1 cellular context compared by ENCODE assay signal in the genomic region with DNA sequence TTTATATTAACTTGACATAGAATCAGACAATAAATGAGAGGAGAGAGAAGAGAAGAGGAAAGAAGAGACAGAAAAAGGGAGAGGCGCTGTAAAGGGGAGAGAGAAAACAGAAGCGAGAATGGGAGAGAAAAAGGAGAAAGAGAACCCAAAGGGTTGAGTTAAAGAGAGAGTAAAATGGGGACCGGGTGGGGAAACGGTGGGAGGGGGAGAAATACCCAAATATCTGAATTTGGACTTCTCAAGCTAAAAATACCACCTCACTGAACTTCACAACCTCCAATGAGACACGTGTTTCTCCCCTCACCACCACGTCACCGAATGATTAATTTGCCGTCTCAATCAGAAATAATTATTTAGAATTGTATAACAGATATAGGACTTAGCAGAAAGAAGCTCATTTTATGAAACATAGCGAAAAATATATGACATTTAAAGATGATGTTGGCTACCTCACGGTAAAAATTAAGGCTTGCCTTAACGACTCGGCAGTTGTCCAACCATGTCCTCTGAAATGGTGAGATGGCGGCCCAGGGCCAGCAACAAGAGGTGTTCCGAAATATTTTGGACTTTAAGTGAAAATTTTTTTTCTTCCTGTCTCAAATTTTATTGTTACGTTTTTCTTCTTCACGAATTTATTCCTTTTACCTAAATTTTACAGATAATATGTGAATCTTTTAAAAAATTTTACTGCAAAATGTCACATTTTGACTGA.
TF ChIP-seq lines count a peak whose summit lies in the region.

No MANE protein-coding gene starts in this region.

TF ChIP-seq in GM12878, 131 proteins besides CTCF, POLR2A, EP300 and RAD21:
- TF ChIP-seq BMI1 (IDR thresholded peaks at IDR 0.05; ENCODE audit: borderline replicate concordance) (no peak), SMARCA5 (IDR thresholded peaks at IDR 0.05) (no peak), USF2 (IDR thresholded peaks at IDR 0.05; ENCODE audit: borderline replicate concordance, low read depth, low read length) (no peak), EZH2 (IDR thresholded peaks at IDR 0.05; ENCODE audit: borderline replicate concordance, control insufficient read depth, low read depth, low read length) (no peak), POU2F2 (IDR thresholded peaks at IDR 0.05; ENCODE audit: borderline replicate concordance, low read depth, low read length) (no peak), CHD2 (IDR thresholded peaks at IDR 0.05; ENCODE audit: borderline replicate concordance, low read depth, low read length) (no peak), GABPA (IDR thresholded peaks at IDR 0.05; ENCODE audit: low read depth) (no peak), E2F4 (IDR thresholded peaks at IDR 0.05; ENCODE audit: low read depth, low read length) (no peak), PAX8 (IDR thresholded peaks at IDR 0.05) (no peak), RAD51 (IDR thresholded peaks at IDR 0.05) (no peak)
- TF ChIP-seq, protein P1, sequence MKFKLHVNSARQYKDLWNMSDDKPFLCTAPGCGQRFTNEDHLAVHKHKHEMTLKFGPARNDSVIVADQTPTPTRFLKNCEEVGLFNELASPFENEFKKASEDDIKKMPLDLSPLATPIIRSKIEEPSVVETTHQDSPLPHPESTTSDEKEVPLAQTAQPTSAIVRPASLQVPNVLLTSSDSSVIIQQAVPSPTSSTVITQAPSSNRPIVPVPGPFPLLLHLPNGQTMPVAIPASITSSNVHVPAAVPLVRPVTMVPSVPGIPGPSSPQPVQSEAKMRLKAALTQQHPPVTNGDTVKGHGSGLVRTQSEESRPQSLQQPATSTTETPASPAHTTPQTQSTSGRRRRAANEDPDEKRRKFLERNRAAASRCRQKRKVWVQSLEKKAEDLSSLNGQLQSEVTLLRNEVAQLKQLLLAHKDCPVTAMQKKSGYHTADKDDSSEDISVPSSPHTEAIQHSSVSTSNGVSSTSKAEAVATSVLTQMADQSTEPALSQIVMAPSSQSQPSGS (IDR thresholded peaks at IDR 0.05; ENCODE audit: low read length): no peak
- TF ChIP-seq, protein P2, sequence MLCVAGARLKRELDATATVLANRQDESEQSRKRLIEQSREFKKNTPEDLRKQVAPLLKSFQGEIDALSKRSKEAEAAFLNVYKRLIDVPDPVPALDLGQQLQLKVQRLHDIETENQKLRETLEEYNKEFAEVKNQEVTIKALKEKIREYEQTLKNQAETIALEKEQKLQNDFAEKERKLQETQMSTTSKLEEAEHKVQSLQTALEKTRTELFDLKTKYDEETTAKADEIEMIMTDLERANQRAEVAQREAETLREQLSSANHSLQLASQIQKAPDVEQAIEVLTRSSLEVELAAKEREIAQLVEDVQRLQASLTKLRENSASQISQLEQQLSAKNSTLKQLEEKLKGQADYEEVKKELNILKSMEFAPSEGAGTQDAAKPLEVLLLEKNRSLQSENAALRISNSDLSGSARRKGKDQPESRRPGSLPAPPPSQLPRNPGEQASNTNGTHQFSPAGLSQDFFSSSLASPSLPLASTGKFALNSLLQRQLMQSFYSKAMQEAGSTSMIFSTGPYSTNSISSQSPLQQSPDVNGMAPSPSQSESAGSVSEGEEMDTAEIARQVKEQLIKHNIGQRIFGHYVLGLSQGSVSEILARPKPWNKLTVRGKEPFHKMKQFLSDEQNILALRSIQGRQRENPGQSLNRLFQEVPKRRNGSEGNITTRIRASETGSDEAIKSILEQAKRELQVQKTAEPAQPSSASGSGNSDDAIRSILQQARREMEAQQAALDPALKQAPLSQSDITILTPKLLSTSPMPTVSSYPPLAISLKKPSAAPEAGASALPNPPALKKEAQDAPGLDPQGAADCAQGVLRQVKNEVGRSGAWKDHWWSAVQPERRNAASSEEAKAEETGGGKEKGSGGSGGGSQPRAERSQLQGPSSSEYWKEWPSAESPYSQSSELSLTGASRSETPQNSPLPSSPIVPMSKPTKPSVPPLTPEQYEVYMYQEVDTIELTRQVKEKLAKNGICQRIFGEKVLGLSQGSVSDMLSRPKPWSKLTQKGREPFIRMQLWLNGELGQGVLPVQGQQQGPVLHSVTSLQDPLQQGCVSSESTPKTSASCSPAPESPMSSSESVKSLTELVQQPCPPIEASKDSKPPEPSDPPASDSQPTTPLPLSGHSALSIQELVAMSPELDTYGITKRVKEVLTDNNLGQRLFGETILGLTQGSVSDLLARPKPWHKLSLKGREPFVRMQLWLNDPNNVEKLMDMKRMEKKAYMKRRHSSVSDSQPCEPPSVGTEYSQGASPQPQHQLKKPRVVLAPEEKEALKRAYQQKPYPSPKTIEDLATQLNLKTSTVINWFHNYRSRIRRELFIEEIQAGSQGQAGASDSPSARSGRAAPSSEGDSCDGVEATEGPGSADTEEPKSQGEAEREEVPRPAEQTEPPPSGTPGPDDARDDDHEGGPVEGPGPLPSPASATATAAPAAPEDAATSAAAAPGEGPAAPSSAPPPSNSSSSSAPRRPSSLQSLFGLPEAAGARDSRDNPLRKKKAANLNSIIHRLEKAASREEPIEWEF (IDR thresholded peaks at IDR 0.05; ENCODE audit: insufficient replicate concordance, low read depth, low read length): no peak
